1 cellular context compared by ENCODE assay signal in the genomic region with DNA sequence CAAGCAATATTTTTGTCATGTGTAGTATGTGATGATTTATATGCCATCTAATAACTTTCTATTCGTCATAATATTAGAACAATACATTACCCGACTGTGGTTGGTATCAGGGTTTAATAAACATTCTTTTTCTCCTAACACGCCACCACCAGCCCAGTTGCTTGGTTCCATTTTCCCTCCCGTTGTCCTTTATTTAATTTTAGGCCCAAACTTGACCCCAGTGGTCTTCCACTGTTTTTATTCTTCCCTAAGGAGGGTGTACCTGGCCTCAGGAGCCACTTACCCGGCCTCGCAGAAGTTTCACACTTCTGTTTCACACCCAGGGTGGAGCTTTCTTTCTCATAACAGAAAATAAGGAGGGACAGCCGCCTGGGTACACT.
TF ChIP-seq lines count a peak whose summit lies in the region.

No MANE protein-coding gene starts in this region.

TF ChIP-seq in GM23338, 12 proteins besides CTCF, POLR2A, EP300 and RAD21 (continued from another document):
- TF ChIP-seq, protein P1, sequence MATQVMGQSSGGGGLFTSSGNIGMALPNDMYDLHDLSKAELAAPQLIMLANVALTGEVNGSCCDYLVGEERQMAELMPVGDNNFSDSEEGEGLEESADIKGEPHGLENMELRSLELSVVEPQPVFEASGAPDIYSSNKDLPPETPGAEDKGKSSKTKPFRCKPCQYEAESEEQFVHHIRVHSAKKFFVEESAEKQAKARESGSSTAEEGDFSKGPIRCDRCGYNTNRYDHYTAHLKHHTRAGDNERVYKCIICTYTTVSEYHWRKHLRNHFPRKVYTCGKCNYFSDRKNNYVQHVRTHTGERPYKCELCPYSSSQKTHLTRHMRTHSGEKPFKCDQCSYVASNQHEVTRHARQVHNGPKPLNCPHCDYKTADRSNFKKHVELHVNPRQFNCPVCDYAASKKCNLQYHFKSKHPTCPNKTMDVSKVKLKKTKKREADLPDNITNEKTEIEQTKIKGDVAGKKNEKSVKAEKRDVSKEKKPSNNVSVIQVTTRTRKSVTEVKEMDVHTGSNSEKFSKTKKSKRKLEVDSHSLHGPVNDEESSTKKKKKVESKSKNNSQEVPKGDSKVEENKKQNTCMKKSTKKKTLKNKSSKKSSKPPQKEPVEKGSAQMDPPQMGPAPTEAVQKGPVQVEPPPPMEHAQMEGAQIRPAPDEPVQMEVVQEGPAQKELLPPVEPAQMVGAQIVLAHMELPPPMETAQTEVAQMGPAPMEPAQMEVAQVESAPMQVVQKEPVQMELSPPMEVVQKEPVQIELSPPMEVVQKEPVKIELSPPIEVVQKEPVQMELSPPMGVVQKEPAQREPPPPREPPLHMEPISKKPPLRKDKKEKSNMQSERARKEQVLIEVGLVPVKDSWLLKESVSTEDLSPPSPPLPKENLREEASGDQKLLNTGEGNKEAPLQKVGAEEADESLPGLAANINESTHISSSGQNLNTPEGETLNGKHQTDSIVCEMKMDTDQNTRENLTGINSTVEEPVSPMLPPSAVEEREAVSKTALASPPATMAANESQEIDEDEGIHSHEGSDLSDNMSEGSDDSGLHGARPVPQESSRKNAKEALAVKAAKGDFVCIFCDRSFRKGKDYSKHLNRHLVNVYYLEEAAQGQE (IDR thresholded peaks at IDR 0.05; ENCODE audit: unreplicated experiment): no peak
- no peak for TF ChIP-seq POLR2AphosphoS5 (IDR thresholded peaks at IDR 0.05; ENCODE audit: low read depth)
- no peak for TF ChIP-seq EZH2phosphoT487 (IDR thresholded peaks at IDR 0.05; ENCODE audit: unreplicated experiment)
- no peak for TF ChIP-seq ETS1 (IDR thresholded peaks at IDR 0.05)
- no peak for TF ChIP-seq ZNF114 (CRISPR knock-in tag; IDR thresholded peaks at IDR 0.05)
- no peak for TF ChIP-seq NANOG (IDR thresholded peaks at IDR 0.05; ENCODE audit: borderline replicate concordance)
TF ChIP-seq in GM23338: peak in this region for 0.
